Comparison of ENCODE assay signal across 12 cellular contexts in genomic region chr5:107875834-107876233, GRCh38.
DNase-seq lines count a peak whose midpoint lies in the region; ATAC-seq and TF ChIP-seq lines count a peak whose summit lies in the region.
"Had no signal": no experiment of that assay in that cellular context is flagged by ENCODE, and none has a peak within 500 bp of the region (broad histone marks: within the 10 kb centered on the region; RNA-seq: fewer than 3 reads in every experiment).

No MANE protein-coding gene starts in this region.

- H3K4me2 ChIP-seq in GM23248 (ENCODE audit: unreplicated experiment) (peak overlapping the region; percentile 51), SK-N-SH (no peak overlapping the region)

- in situ Hi-C loops in GM23248 (cut with MboI), result no loop called here

- H3K27me3 ChIP-seq in GM23248 (replicated peaks; ENCODE audit: insufficient read depth) (no peaks in the 10 kb centered on the region), SK-N-SH (ENCODE audit: insufficient read depth) (no peaks in the 10 kb centered on the region)

- no peak overlapping the region for H3K4me3 Mint-ChIP-seq in WTC11
- H3K4me3 Mint-ChIP-seq in stimulated activated effector memory CD8-positive, alpha-beta T cell treated with anti-CD3 and anti-CD28 coated beads, Interleukin-12 subunit alpha, Interleukin-12 subunit beta, amount 100 ng/mL, for 72 hours, result no peak overlapping the region
- no peak overlapping the region for H3K4me3 Mint-ChIP-seq in activated naive CD8-positive, alpha-beta T cell treated with anti-CD3 and anti-CD28 coated beads for 36 hours
- H3K4me3 Mint-ChIP-seq: natural killer cell had no signal

- POLR2A ChIA-PET in WTC11 (lab: Charles Lee), result no interaction called here
- POLR2A ChIA-PET in SK-N-SH (lab: Yijun Ruan, JAX), result no interaction called here

- H3K9ac ChIP-seq in GM23248 (peak overlapping the region; percentile 31; the same call in 1 of the 2 replicates), SK-N-SH (no peak overlapping the region)

- H3K9me2 ChIP-seq in GM23248 (ENCODE audit: insufficient read depth), result no peaks in the 10 kb centered on the region
- no peaks in the 10 kb centered on the region for H3K9me2 ChIP-seq in SK-N-SH

- ATAC-seq in WTC11, result peak; percentile 63
- ATAC-seq in stimulated activated effector memory CD8-positive, alpha-beta T cell treated with anti-CD3 and anti-CD28 coated beads, Interleukin-12 subunit alpha, Interleukin-12 subunit beta, amount 100 ng/mL, for 72 hours, result no peak
- ATAC-seq: K562, natural killer cell had no signal

- TF ChIP-seq CTCF in WTC11 (IDR thresholded peaks at IDR 0.05) (no peak), SK-N-SH (IDR thresholded peaks at IDR 0.05) (no peak)

- H3K36me3 Mint-ChIP-seq in WTC11, result no peaks in the 10 kb centered on the region
- H3K36me3 Mint-ChIP-seq in stimulated activated effector memory CD8-positive, alpha-beta T cell treated with anti-CD3 and anti-CD28 coated beads, Interleukin-12 subunit alpha, Interleukin-12 subunit beta, amount 100 ng/mL, for 72 hours, result no peaks in the 10 kb centered on the region
- H3K36me3 Mint-ChIP-seq in activated naive CD8-positive, alpha-beta T cell treated with anti-CD3 and anti-CD28 coated beads for 36 hours, result peaks cover 1% of the 10 kb centered on the region

- H3K36me3 ChIP-seq in GM23248 (ENCODE audit: low read depth) (no peaks in the 10 kb centered on the region), SK-N-SH (replicated peaks in 1 of 2; ENCODE audit: control insufficient read depth in 1 of 2, insufficient read depth in 2 of 2, low read length in 1 of 2) (no peaks in the 10 kb centered on the region)

- H3K27ac ChIP-seq in GM23248 (peak overlapping the region; percentile 33), SK-N-SH (ENCODE audit: low read depth in 2 of 2, low read length in 1 of 2) (no peak overlapping the region)

- peaks cover 19% of the 10 kb centered on the region for H3K4me1 ChIP-seq in GM23248 (ENCODE audit: insufficient read depth)
- peaks cover 6 to 9% of the 10 kb centered on the region in 2 experiments; a peak in 2 of 4 replicates for H3K4me1 ChIP-seq in SK-N-SH (ENCODE audit: control insufficient read depth in 1 of 2, insufficient read depth in 2 of 2, low read depth in 1 of 2, low read length in 1 of 2)

- H3K4me1 Mint-ChIP-seq in WTC11, result peaks cover 9% of the 10 kb centered on the region
- no peaks in the 10 kb centered on the region for H3K4me1 Mint-ChIP-seq in stimulated activated effector memory CD8-positive, alpha-beta T cell treated with anti-CD3 and anti-CD28 coated beads, Interleukin-12 subunit alpha, Interleukin-12 subunit beta, amount 100 ng/mL, for 72 hours
- H3K4me1 Mint-ChIP-seq in activated naive CD8-positive, alpha-beta T cell treated with anti-CD3 and anti-CD28 coated beads for 36 hours, result peaks cover 5% of the 10 kb centered on the region

- peak overlapping the region; percentile 49; the same call in 1 of the 2 replicates for H2AFZ ChIP-seq in GM23248
- H2AFZ ChIP-seq in SK-N-SH (ENCODE audit: low read depth), result no peak overlapping the region

- no peaks in the 10 kb centered on the region for H3K9me3 Mint-ChIP-seq in WTC11
- H3K9me3 Mint-ChIP-seq in stimulated activated effector memory CD8-positive, alpha-beta T cell treated with anti-CD3 and anti-CD28 coated beads, Interleukin-12 subunit alpha, Interleukin-12 subunit beta, amount 100 ng/mL, for 72 hours, result no peaks in the 10 kb centered on the region
- H3K9me3 Mint-ChIP-seq in activated naive CD8-positive, alpha-beta T cell treated with anti-CD3 and anti-CD28 coated beads for 36 hours, result no peaks in the 10 kb centered on the region
- H3K9me3 Mint-ChIP-seq: natural killer cell had no signal

- H3K4me3 ChIP-seq in GM23248, result no peak overlapping the region
- H3K4me3 ChIP-seq in SK-N-SH (ENCODE audit: low read depth in 2 of 2, low read length in 1 of 2), result no peak overlapping the region
- H3K4me3 ChIP-seq: K562 had no signal

- no peaks in the 10 kb centered on the region for H3K9me3 ChIP-seq in GM23248 (ENCODE audit: low read depth)
- no peaks in the 10 kb centered on the region for H3K9me3 ChIP-seq in SK-N-SH

- TF ChIP-seq EP300 in SK-N-SH (IDR thresholded peaks at IDR 0.05; ENCODE audit: borderline replicate concordance in 1 of 2, low read depth in 1 of 2, low read length in 1 of 2), result no peak

- H3K79me2 ChIP-seq in GM23248 (ENCODE audit: insufficient read depth) (no peaks in the 10 kb centered on the region), SK-N-SH (ENCODE audit: insufficient read depth) (no peaks in the 10 kb centered on the region)

- no peak for TF ChIP-seq RAD21 in SK-N-SH (IDR thresholded peaks at IDR 0.05; ENCODE audit: low read length)

- no peak overlapping the region for H3K27ac Mint-ChIP-seq in WTC11
- peak overlapping the region; percentile 34 for H3K27ac Mint-ChIP-seq in stimulated activated effector memory CD8-positive, alpha-beta T cell treated with anti-CD3 and anti-CD28 coated beads, Interleukin-12 subunit alpha, Interleukin-12 subunit beta, amount 100 ng/mL, for 72 hours
- H3K27ac Mint-ChIP-seq in activated naive CD8-positive, alpha-beta T cell treated with anti-CD3 and anti-CD28 coated beads for 36 hours, result no peak overlapping the region
- H3K27ac Mint-ChIP-seq: natural killer cell had no signal

- H4K20me1 ChIP-seq in GM23248 (ENCODE audit: insufficient read depth) (no peaks in the 10 kb centered on the region), SK-N-SH (ENCODE audit: insufficient read depth) (no peaks in the 10 kb centered on the region)

- H3K27me3 Mint-ChIP-seq in WTC11 (ENCODE audit: low read depth), result no peaks in the 10 kb centered on the region
- H3K27me3 Mint-ChIP-seq in activated naive CD8-positive, alpha-beta T cell treated with anti-CD3 and anti-CD28 coated beads for 36 hours, result no peaks in the 10 kb centered on the region

- 0 out of 2 replicates have a peak, but pooled peaks cover 5% of the 10 kb centered on the region for H3F3A ChIP-seq in GM23248 (ENCODE audit: insufficient read depth)
- no peaks in the 10 kb centered on the region for H3F3A ChIP-seq in SK-N-SH (replicated peaks; ENCODE audit: insufficient read depth)

- CTCF ChIA-PET in WTC11 (lab: Charles Lee), result interaction anchor here (0.9 kb wide), 2 partner anchors 24 to 275 kb away, joined by 3 to 4 read pairs; no protein-coding TSS in a partner anchor
- CTCF ChIA-PET in SK-N-SH (lab: Yijun Ruan, JAX), result no interaction called here

- DNase-seq in GM23248 (peak; percentile 86), WTC11 (ENCODE audit: low spot score) (no peak), iPS-NIHi11 (ENCODE audit: low spot score) (peak; percentile 66), NCI-H82 treated with DMSO at 0.1 percent for 48 hours (lab: John Stamatoyannopoulos, UW; ENCODE audit: unreplicated experiment) (no peak), SK-N-SH (no peak), NCI-H226 (no peak)
- DNase-seq in stimulated activated effector memory CD8-positive, alpha-beta T cell treated with anti-CD3 and anti-CD28 coated beads, Interleukin-12 subunit alpha, Interleukin-12 subunit beta, amount 100 ng/mL, for 72 hours (ENCODE audit: low spot score in 2 of 2), result no peak
- DNase-seq in activated naive CD8-positive, alpha-beta T cell treated with anti-CD3 and anti-CD28 coated beads for 36 hours, result no peak
- DNase-seq: amygdala, natural killer cell, NCI-H2029 treated with DMSO at 0.1 percent for 48 hours had no signal

- WGBS in GM23248 (ENCODE audit: low coverage in 1 of 2, low lambda C conversion rate in 2 of 2, missing lambda C conversion rate in 2 of 2), 2 experiments, result 38 to 48% methylated on average over 9 of the region's 9 CpGs
- 90% methylated on average over 9 of the region's 9 CpGs for WGBS in SK-N-SH (ENCODE audit: low lambda C conversion rate)

TF ChIP-seq in WTC11, 78 proteins besides CTCF, POLR2A, EP300 and RAD21 (continues in another document):
- TF ChIP-seq E2F5 (CRISPR knock-in tag; IDR thresholded peaks at IDR 0.05) (no peak), JAZF1 (CRISPR knock-in tag; IDR thresholded peaks at IDR 0.05) (no peak), MAX (CRISPR knock-in tag; IDR thresholded peaks at IDR 0.05) (no peak), ZNF416 (CRISPR knock-in tag; IDR thresholded peaks at IDR 0.05) (no peak)

TF ChIP-seq in SK-N-SH, 30 proteins besides CTCF, POLR2A, EP300 and RAD21 (continues in another document):
- no peak for TF ChIP-seq MAX (IDR thresholded peaks at IDR 0.05; ENCODE audit: low read depth)
- TF ChIP-seq USF2 (IDR thresholded peaks at IDR 0.05; ENCODE audit: borderline replicate concordance, low read depth, low read length), result no peak
- TF ChIP-seq GABPA (IDR thresholded peaks at IDR 0.05; ENCODE audit: low read depth), result no peak
- no peak for TF ChIP-seq MXI1 (IDR thresholded peaks at IDR 0.05; ENCODE audit: low read depth, low read length)
- TF ChIP-seq IRF3 (IDR thresholded peaks at IDR 0.05; ENCODE audit: low read depth, low read length), result no peak
- no peak for TF ChIP-seq RCOR1 (IDR thresholded peaks at IDR 0.05; ENCODE audit: low read length)
- TF ChIP-seq NRF1 (IDR thresholded peaks at IDR 0.05; ENCODE audit: low read depth, low read length), result no peak
- no peak for TF ChIP-seq MEF2A (IDR thresholded peaks at IDR 0.05; ENCODE audit: borderline replicate concordance, low read depth)
- TF ChIP-seq JUND (IDR thresholded peaks at IDR 0.05), result no peak
- no peak for TF ChIP-seq NFIC (IDR thresholded peaks at IDR 0.05; ENCODE audit: borderline replicate concordance)
- no peak for TF ChIP-seq CHD2 (IDR thresholded peaks at IDR 0.05; ENCODE audit: low read length, partially characterized antibody)
- no peak for TF ChIP-seq EZH2phosphoT487 (IDR thresholded peaks at IDR 0.05; ENCODE audit: borderline replicate concordance, low read depth)
- TF ChIP-seq ELF1 (IDR thresholded peaks at IDR 0.05), result no peak

Comparison
In these comparisons a context has a peak if more than half of its experiments do, and no peak if none do; other contexts are left out.
1. DNase-seq: peak in GM23248 (single experiment) and iPS-NIHi11 (single experiment); none in WTC11 (single experiment), stimulated activated effector memory CD8-positive, alpha-beta T cell treated with anti-CD3 and anti-CD28 coated beads, Interleukin-12 subunit alpha, Interleukin-12 subunit beta, amount 100 ng/mL, for 72 hours (0 of 2), NCI-H82 treated with DMSO at 0.1 percent for 48 hours (single experiment), SK-N-SH (single experiment), NCI-H226 (single experiment) and activated naive CD8-positive, alpha-beta T cell treated with anti-CD3 and anti-CD28 coated beads for 36 hours (single experiment).